Comparison of ENCODE assay signal across 15 cellular contexts in the genomic region with DNA sequence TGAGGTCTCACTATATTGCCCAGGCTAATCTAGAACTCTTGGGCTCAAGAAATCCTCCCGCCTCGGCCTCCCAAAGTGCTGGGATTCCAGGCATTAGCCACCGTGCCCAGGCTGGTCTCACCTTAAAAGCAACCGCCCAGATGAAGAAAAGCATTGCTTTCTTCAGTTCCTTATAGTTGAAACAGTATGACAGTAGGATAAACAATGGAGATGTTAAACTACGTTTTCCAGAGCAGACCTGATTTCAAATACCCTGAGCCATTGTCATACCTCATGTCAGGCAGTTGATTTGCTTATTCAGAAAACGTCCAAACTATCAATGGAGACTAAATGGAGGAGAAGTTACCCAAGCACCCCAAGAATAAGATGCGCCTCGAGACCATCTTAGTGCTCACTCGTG. TPM values are rescaled to one million over a fixed set of nuclear protein-coding genes. Genes with fewer than 3 reads are reported as not detected.
A peak's percentile ranks its signal among the peaks of the same experiment; 100 is the strongest.
DNase-seq lines count a peak whose midpoint lies in the region; ATAC-seq and TF ChIP-seq lines count a peak whose summit lies in the region.
"Had no signal": no experiment of that assay in that cellular context is flagged by ENCODE, and none has a peak within 500 bp of the region (broad histone marks: within the 10 kb centered on the region; RNA-seq: fewer than 3 reads in every experiment).

No MANE protein-coding gene starts in this region.

- H3K27me3 Mint-ChIP-seq in naive B cell = no peaks in the 10 kb centered on the region

- TF ChIP-seq CTCF in GM06990 (IDR thresholded peaks at IDR 0.05; ENCODE audit: insufficient read depth, low read length, poor library complexity, severe bottlenecking) (no peak), KMS-11 (conservative IDR thresholded peaks at IDR 0.05; ENCODE audit: low read depth, low read length) (no peak)

- H4K20me1 ChIP-seq in KMS-11 (ENCODE audit: insufficient read depth) = no peaks in the 10 kb centered on the region

- DNase-seq in GM06990 (ENCODE audit: extremely low read depth, insufficient read length) = peak; percentile 58
- DNase-seq in naive B cell = no peak
- DNase-seq in NCI-H2081 treated with DMSO at 0.1 percent for 48 hours (lab: John Stamatoyannopoulos, UW) = no peak
- no peak for DNase-seq in germinal center (ENCODE audit: low spot score)
- no peak for DNase-seq in iPS-NIHi11 (ENCODE audit: low spot score)
- DNase-seq in stimulated activated naive CD4-positive, alpha-beta T cell (lab: John Stamatoyannopoulos, UW) = no peak
- DNase-seq: caudate nucleus, hypothalamus, lower lobe of right lung, NCI-H1092 treated with DMSO at 0.1 percent for 48 hours, WERI-Rb-1 had no signal

- peaks cover 0 to 2% (median 0%) of the 10 kb centered on the region in 7 donors for H3K9me3 Mint-ChIP-seq in naive B cell
- H3K9me3 Mint-ChIP-seq: CD14-positive monocyte had no signal

- peak overlapping the region; percentile 80 to 95 (median 91) for H3K4me3 Mint-ChIP-seq in naive B cell

- H3K4me3 ChIP-seq in GM06990 (replicated peaks; ENCODE audit: low read depth, low read length) (no peak overlapping the region; the same call in 1 of the 2 replicates), KMS-11 (IDR thresholded peaks at IDR 0.05; ENCODE audit: insufficient read depth, low read depth, low read length) (no peak overlapping the region)

- H3K4me1 Mint-ChIP-seq in naive B cell = peaks cover 47 to 71% (median 59%) of the 10 kb centered on the region in 3 donors

- no peaks in the 10 kb centered on the region for H3K79me2 ChIP-seq in KMS-11 (ENCODE audit: insufficient read depth, low read depth)
- H3K79me2 ChIP-seq: parathyroid adenoma had no signal

- peak overlapping the region; percentile 95; the same call in 1 of the 2 replicates for H3K4me2 ChIP-seq in KMS-11

- H3K27ac Mint-ChIP-seq in naive B cell = peak overlapping the region in 5 of 6 donors; percentile 89 to 99 (median 98)

- peak; percentile 11 for ATAC-seq in GM19328 (IDR thresholded peaks at IDR 0.05; ENCODE audit: unreplicated experiment)
- peak in 1 of 2 donors; percentile 2 for ATAC-seq in naive B cell (ENCODE audit: low read depth in 2 of 2)
- ATAC-seq: lower lobe of right lung had no signal

- H3K36me3 ChIP-seq in GM06990 (ENCODE audit: control insufficient read depth, insufficient read depth, low read length) = no peaks in the 10 kb centered on the region
- no peaks in the 10 kb centered on the region for H3K36me3 ChIP-seq in KMS-11 (ENCODE audit: insufficient read depth)
- H3K36me3 ChIP-seq: lower lobe of right lung, WERI-Rb-1 had no signal

- no peak overlapping the region for H2AFZ ChIP-seq in KMS-11 (ENCODE audit: low read depth)
- H2AFZ ChIP-seq: parathyroid adenoma had no signal

- no peak overlapping the region; the same call in 1 of the 2 replicates for H3K9ac ChIP-seq in KMS-11
- H3K9ac ChIP-seq: parathyroid adenoma had no signal

- H3K27ac ChIP-seq in KMS-11 = no peak overlapping the region; the same call in 1 of the 2 replicates
- H3K27ac ChIP-seq: lower lobe of right lung, parathyroid adenoma, WERI-Rb-1 had no signal

- H3K4me1 ChIP-seq in KMS-11 (ENCODE audit: low read depth, poor library complexity, severe bottlenecking) = peaks cover 49% of the 10 kb centered on the region
- H3K4me1 ChIP-seq: parathyroid adenoma had no signal

- H3K27me3 ChIP-seq in GM06990 (replicated peaks; ENCODE audit: control insufficient read depth, insufficient read depth, low read length) = no peaks in the 10 kb centered on the region
- no peaks in the 10 kb centered on the region; the same call in 1 of the 2 replicates for H3K27me3 ChIP-seq in KMS-11 (ENCODE audit: insufficient read depth, low read depth)

- no peaks in the 10 kb centered on the region for H3K36me3 Mint-ChIP-seq in naive B cell
- H3K36me3 Mint-ChIP-seq: CD14-positive monocyte had no signal

RNA-seq across cellular contexts. Expression of gene TMEM131L, which starts 26.3 kb away (rescaled TPM):
- 10 to 100 TPM; 52.2 to 86.7 (median 68.1) TPM for polyA plus RNA-seq in naive B cell (ENCODE audit: low read depth in 6 of 6)
